22 cellular contexts compared by ENCODE assay signal in genomic region chr14:49659526-49660455, GRCh38. TPM values are rescaled to one million over a fixed set of nuclear protein-coding genes. Genes with fewer than 3 reads are reported as not detected.
DNase-seq lines count a peak whose midpoint lies in the region; ATAC-seq, FAIRE-seq and TF ChIP-seq lines count a peak whose summit lies in the region.
"Had no signal": no experiment of that assay in that cellular context is flagged by ENCODE, and none has a peak within 500 bp of the region (broad histone marks: within the 10 kb centered on the region; RNA-seq: fewer than 3 reads in every experiment).

No MANE protein-coding gene starts in this region.

- peaks cover 0 to 15% of the 10 kb centered on the region in 2 experiments; a peak in 1 of 5 replicates for H3K36me3 ChIP-seq in HepG2 (replicated peaks in 1 of 2; ENCODE audit: control insufficient read depth in 1 of 2, insufficient read depth in 2 of 2, low read length in 2 of 2)
- no peaks in the 10 kb centered on the region for H3K36me3 ChIP-seq in right lobe of liver
- no peaks in the 10 kb centered on the region for H3K36me3 ChIP-seq in PC-9 (ENCODE audit: low read depth)
- H3K36me3 ChIP-seq: adrenal gland, prostate gland, suprapubic skin had no signal

- H4K20me1 ChIP-seq in HepG2 (ENCODE audit: insufficient read depth, low read length) (no peaks in the 10 kb centered on the region), PC-9 (ENCODE audit: insufficient read depth) (0 out of 2 replicates have a peak, but pooled peaks cover 4% of the 10 kb centered on the region)
- H4K20me1 ChIP-seq: BLaER1 had no signal

- H2AFZ ChIP-seq in HepG2 (ENCODE audit: low read length) = no peak overlapping the region
- H2AFZ ChIP-seq in PC-9 = no peak overlapping the region

- BruUV-seq in HepG2 (replicated peaks; lab: Mats Ljungman, UMichigan) = no TSS peak
- no TSS peak for BruUV-seq in PC-9 (replicated peaks; lab: Mats Ljungman, UMichigan)

- H3K79me2 ChIP-seq in HepG2 (ENCODE audit: insufficient read depth, low read length) (no peaks in the 10 kb centered on the region), PC-9 (ENCODE audit: low read depth) (peaks cover 5% of the 10 kb centered on the region; the same call in 1 of the 2 replicates)

- 2% methylated on average over 2 of the region's 2 CpGs for WGBS in HepG2 (ENCODE audit: low lambda C conversion rate)
- WGBS in right lobe of liver (ENCODE audit: insufficient coverage, low coverage, low lambda C conversion rate, missing lambda C conversion rate) = 85% methylated on average over 2 of the region's 2 CpGs

- DNase-seq in HepG2 (ENCODE audit: low spot score) (peak; percentile 85), right lobe of liver (no peak), PC-9 (peak in 1 of 2 experiments; percentile 80), urothelium cell line (ENCODE audit: low spot score) (no peak), NCI-H2171 (lab: John Stamatoyannopoulos, UW) (no peak), HPDE6-E6E7 (ENCODE audit: extremely low spot score) (no peak)
- no peak for DNase-seq in stimulated activated naive CD4-positive, alpha-beta T cell (lab: John Stamatoyannopoulos, UW)
- DNase-seq: activated CD4-positive, alpha-beta T cell treated with anti-CD3 and anti-CD28 coated beads for 1 hour; activated CD8-positive, alpha-beta memory T cell treated with anti-CD3 and anti-CD28 coated beads for 24 hours; activated gamma-delta T cell treated with Interleukin-2 at 50 U/mL for 16 hours; activated T-cell treated with anti-CD3 and anti-CD28 coated beads, Interleukin-2, amount 50 U/mL, for 1 hour; adrenal gland; Caco-2; Kasumi-1; mesenchymal stem cell; NCI-H1694 treated with DMSO at 0.1 percent for 48 hours had no signal

- no peak for TF ChIP-seq CTCF in HepG2 (CRISPR knock-in tag; IDR thresholded peaks at IDR 0.05)
- no peak for TF ChIP-seq CTCF in right lobe of liver (IDR thresholded peaks at IDR 0.05)
- no peak for TF ChIP-seq CTCF in PC-9 (conservative IDR thresholded peaks at IDR 0.05)

- intact Hi-C loops in HepG2 (cut with micrococcal nuclease; ENCODE audit: unreplicated experiment) = no loop called here
- intact Hi-C loops in right lobe of liver (cut with DNase I) = no loop called here
- intact Hi-C loops in PC-9 (cut with micrococcal nuclease; ENCODE audit: unreplicated experiment) = no loop called here

- ATAC-seq in HepG2 (peak; percentile 97), right lobe of liver (no peak), esophagus mucosa (peak; percentile 63)

- H3K9me3 ChIP-seq in HepG2 (ENCODE audit: low read length) = no peaks in the 10 kb centered on the region
- no peaks in the 10 kb centered on the region for H3K9me3 ChIP-seq in right lobe of liver
- no peaks in the 10 kb centered on the region for H3K9me3 ChIP-seq in PC-9 (ENCODE audit: insufficient read depth, low read depth)
- H3K9me3 ChIP-seq: adrenal gland, BLaER1, Caco-2, HAP-1, prostate gland, suprapubic skin had no signal

- H3K27me3 ChIP-seq in HepG2 (ENCODE audit: control insufficient read depth in 1 of 2, insufficient read depth in 2 of 2, low read length in 2 of 2) (no peaks in the 10 kb centered on the region), right lobe of liver (no peaks in the 10 kb centered on the region), PC-9 (ENCODE audit: insufficient read depth, low read depth) (no peaks in the 10 kb centered on the region)
- H3K27me3 ChIP-seq: adrenal gland, BLaER1, suprapubic skin had no signal

- H3K9me2 ChIP-seq in PC-9 (ENCODE audit: insufficient read depth) = 0 out of 2 replicates have a peak, but pooled peaks cover 4% of the 10 kb centered on the region

- TF ChIP-seq POLR2A in HepG2 (IDR thresholded peaks at IDR 0.05; ENCODE audit: insufficient read depth in 1 of 2, low read depth in 2 of 2, low read length in 2 of 2) (no peak), right lobe of liver (IDR thresholded peaks at IDR 0.05) (no peak)

- H3K9ac ChIP-seq in HepG2 (ENCODE audit: insufficient read depth, low read depth, low read length) = no peak overlapping the region
- H3K9ac ChIP-seq: BLaER1 had no signal

- H3K4me1 ChIP-seq in HepG2 (ENCODE audit: insufficient read depth, low read length) (peaks cover 16% of the 10 kb centered on the region), right lobe of liver (no peaks in the 10 kb centered on the region), PC-9 (replicated peaks; ENCODE audit: insufficient read depth) (peaks cover 39% of the 10 kb centered on the region)
- H3K4me1 ChIP-seq: adrenal gland, BLaER1, Caco-2, HAP-1, prostate gland had no signal

- CTCF ChIA-PET in HepG2 (lab: Yijun Ruan, JAX; ENCODE audit: low intra/inter-chr PET ratio, low total read pairs) = no interaction called here
- CTCF ChIA-PET in PC-9 (lab: Charles Lee) = no interaction called here

- TF ChIP-seq EP300 in HepG2 (IDR thresholded peaks at IDR 0.05; ENCODE audit: low read depth in 2 of 2, low read length in 2 of 2) = peak in 1 of 2 experiments; percentile 63; a peak in 2 of 4 replicates
- no peak for TF ChIP-seq EP300 in HepG2 (CRISPR knock-in tag; IDR thresholded peaks at IDR 0.05; ENCODE audit: borderline replicate concordance)

- peaks cover 40% of the 10 kb centered on the region for H3F3A ChIP-seq in PC-9 (ENCODE audit: insufficient read depth, low read depth)

- no peak overlapping the region for H3K4me2 ChIP-seq in HepG2 (ENCODE audit: low read depth, low read length)
- peak overlapping the region; percentile 42 for H3K4me2 ChIP-seq in PC-9
- H3K4me2 ChIP-seq: BLaER1 had no signal

- FAIRE-seq in HepG2 (lab: Jason Lieb, UNC) (no peak), urothelium cell line (lab: Jason Lieb, UNC) (peak; percentile 91)
- FAIRE-seq: GM12892 had no signal

- in situ Hi-C loops in HepG2 (cut with HindIII; ENCODE audit: extremely low pct_ligation_motif_present, low pct_unique_long_range_greater_than_20kb) = no loop called here

- H3K27ac ChIP-seq in HepG2 (ENCODE audit: extremely low read length, insufficient read depth, low read length) = peak overlapping the region; percentile 64
- no peak overlapping the region for H3K27ac ChIP-seq in right lobe of liver
- H3K27ac ChIP-seq in PC-9 = peak overlapping the region; percentile 71
- H3K27ac ChIP-seq: adrenal gland, BLaER1, prostate gland, suprapubic skin had no signal

- POLR2A ChIA-PET in HepG2 (lab: Yijun Ruan, JAX) (interaction anchor here (1.1 kb wide), 1 partner anchor 192 kb away, joined by 3 read pairs; the partner anchor contains the start of gene NEMF), PC-9 (lab: Charles Lee; ENCODE audit: unreplicated experiment) (interaction anchor here (0.7 kb wide), 1 partner anchor 183 kb away, joined by 4 read pairs; no protein-coding TSS in a partner anchor)

- H3K4me3 ChIP-seq in HepG2 (replicated peaks in 1 of 3; ENCODE audit: insufficient read depth in 1 of 3, low read depth in 2 of 3, low read length in 3 of 3) (no peak overlapping the region), right lobe of liver (no peak overlapping the region), PC-9 (no peak overlapping the region)
- H3K4me3 ChIP-seq: adrenal gland, BLaER1, HAP-1, prostate gland, suprapubic skin had no signal

- TF ChIP-seq RAD21 in HepG2 (CRISPR knock-in tag; IDR thresholded peaks at IDR 0.05) = no peak

RNA-seq across cellular contexts. Expression of gene DNAAF2, which starts 24.7 kb away (rescaled TPM):
- total RNA-seq in HepG2 (2016; rRNA removed; fragmentation: Illumina TruSeq; extraction: Trizol) (13.6 and 17.9 TPM in 2 replicates), right lobe of liver (1 to 10 TPM; 2.6 to 9.7 (median 6.0) TPM), PC-9 (2021) (8.2 and 9.5 TPM in 2 replicates), esophagus mucosa (5.7 TPM)
- total RNA-seq in HepG2 (2016; cell fraction: cytosol; rRNA removed; fragmentation: Illumina TruSeq; extraction: Trizol; ENCODE audit: low read depth) = 4.8 and 5.7 TPM in 2 replicates
- 14.5 and 17.7 TPM in 2 replicates for total RNA-seq in HepG2 (2016; cell fraction: insoluble cytoplasmic fraction; rRNA removed; fragmentation: Illumina TruSeq; extraction: Trizol)
- 10.8 and 12.3 TPM in 2 replicates for total RNA-seq in HepG2 (2016; cell fraction: membrane; rRNA removed; fragmentation: Illumina TruSeq; extraction: Trizol)
- total RNA-seq in HepG2 (2016; cell fraction: nucleus; rRNA removed; fragmentation: Illumina TruSeq; extraction: Trizol) = 7.0 and 8.3 TPM in 2 replicates
- 6.1 TPM in 2 replicates for polyA plus RNA-seq in HepG2 (2011; rRNA removed)
- 4.9 and 5.2 TPM in 2 replicates for polyA plus RNA-seq in HepG2 (2011; cell fraction: cytosol; rRNA removed)
- polyA plus RNA-seq in HepG2 (2011; cell fraction: nucleus; rRNA removed) = 2.5 and 2.7 TPM in 2 replicates
- 7.4 and 8.1 TPM in 2 replicates for polyA plus RNA-seq in HepG2 (2012)
- polyA plus RNA-seq in HepG2 (2016; cell fraction: cytosol; fragmentation: Illumina TruSeq; extraction: Trizol; ENCODE audit: low read depth) = 3.3 and 4.7 TPM in 2 replicates
- polyA plus RNA-seq in HepG2 (2016; cell fraction: insoluble cytoplasmic fraction; fragmentation: Illumina TruSeq; extraction: Trizol; ENCODE audit: low read depth) = 17.1 and 19.1 TPM in 2 replicates
- 7.1 and 7.4 TPM in 2 replicates for polyA plus RNA-seq in HepG2 (2016; cell fraction: membrane; fragmentation: Illumina TruSeq; extraction: Trizol; ENCODE audit: low read depth)
- polyA plus RNA-seq in HepG2 (2016; cell fraction: nucleus; fragmentation: Illumina TruSeq; extraction: Trizol; ENCODE audit: insufficient read depth, low read depth) = 9.5 and 10.7 TPM in 2 replicates
- polyA minus RNA-seq in HepG2 (2011; rRNA and poly(A)+ RNA removed; ENCODE audit: low replicate concordance) = 2.7 and 3.1 TPM in 2 replicates
- 3.6 and 4.2 TPM in 2 replicates for polyA minus RNA-seq in HepG2 (2011; cell fraction: cytosol; rRNA and poly(A)+ RNA removed)
- 3.1 and 4.5 TPM in 2 replicates for polyA minus RNA-seq in HepG2 (2011; cell fraction: nucleus; rRNA and poly(A)+ RNA removed)

RNA-seq across cellular contexts. Expression of gene POLE2, which starts 28.2 kb away (rescaled TPM):
- 37.0 and 41.3 TPM in 2 replicates for total RNA-seq in HepG2 (2016; rRNA removed; fragmentation: Illumina TruSeq; extraction: Trizol)
- total RNA-seq in HepG2 (2016; cell fraction: cytosol; rRNA removed; fragmentation: Illumina TruSeq; extraction: Trizol; ENCODE audit: low read depth) = 31.1 and 31.4 TPM in 2 replicates
- 40.2 and 40.4 TPM in 2 replicates for total RNA-seq in HepG2 (2016; cell fraction: insoluble cytoplasmic fraction; rRNA removed; fragmentation: Illumina TruSeq; extraction: Trizol)
- 17.9 and 20.6 TPM in 2 replicates for total RNA-seq in HepG2 (2016; cell fraction: membrane; rRNA removed; fragmentation: Illumina TruSeq; extraction: Trizol)
- 36.9 and 37.3 TPM in 2 replicates for total RNA-seq in HepG2 (2016; cell fraction: nucleus; rRNA removed; fragmentation: Illumina TruSeq; extraction: Trizol)
- polyA plus RNA-seq in HepG2 (2011; rRNA removed) = 9.7 and 16.6 TPM in 2 replicates
- 5.1 and 5.5 TPM in 2 replicates for polyA plus RNA-seq in HepG2 (2011; cell fraction: cytosol; rRNA removed)
- 15.5 and 19.0 TPM in 2 replicates for polyA plus RNA-seq in HepG2 (2011; cell fraction: nucleus; rRNA removed)
- polyA plus RNA-seq in HepG2 (2012) = 2.3 and 8.2 TPM in 2 replicates
- 5.4 and 6.7 TPM in 2 replicates for polyA plus RNA-seq in HepG2 (2016; cell fraction: cytosol; fragmentation: Illumina TruSeq; extraction: Trizol; ENCODE audit: low read depth)
- polyA plus RNA-seq in HepG2 (2016; cell fraction: insoluble cytoplasmic fraction; fragmentation: Illumina TruSeq; extraction: Trizol; ENCODE audit: low read depth) = 33.0 and 34.7 TPM in 2 replicates
- polyA plus RNA-seq in HepG2 (2016; cell fraction: membrane; fragmentation: Illumina TruSeq; extraction: Trizol; ENCODE audit: low read depth) = 10.3 and 12.0 TPM in 2 replicates
- 38.0 and 42.8 TPM in 2 replicates for polyA plus RNA-seq in HepG2 (2016; cell fraction: nucleus; fragmentation: Illumina TruSeq; extraction: Trizol; ENCODE audit: insufficient read depth, low read depth)
- polyA minus RNA-seq in HepG2 (2011; rRNA and poly(A)+ RNA removed; ENCODE audit: low replicate concordance) = 11.9 and 26.9 TPM in 2 replicates
- 2.1 and 2.3 TPM in 2 replicates for polyA minus RNA-seq in HepG2 (2011; cell fraction: cytosol; rRNA and poly(A)+ RNA removed)
- polyA minus RNA-seq in HepG2 (2011; cell fraction: nucleus; rRNA and poly(A)+ RNA removed) = 12.2 and 24.7 TPM in 2 replicates
- total RNA-seq in right lobe of liver = 1 to 10 TPM in 5 of 6 experiments, under 1 TPM in 1; 0.73 to 9.0 (median 4.2) TPM
- 10.2 and 11.5 TPM in 2 replicates for total RNA-seq in PC-9 (2021)
- 7.2 TPM for total RNA-seq in esophagus mucosa

RNA-seq across cellular contexts. Expression of gene KLHDC1, which starts 33.1 kb away (rescaled TPM):
- total RNA-seq in HepG2 (2016; rRNA removed; fragmentation: Illumina TruSeq; extraction: Trizol) (0.11 TPM in 1 of 2 replicates, not detected in the other), right lobe of liver (1 to 10 TPM; 1.1 to 3.4 (median 2.1) TPM), PC-9 (2021) (1.2 and 3.8 TPM in 2 replicates), esophagus mucosa (1.5 TPM)
- 0.61 and 0.62 TPM in 2 replicates for total RNA-seq in HepG2 (2016; cell fraction: cytosol; rRNA removed; fragmentation: Illumina TruSeq; extraction: Trizol; ENCODE audit: low read depth)
- total RNA-seq in HepG2 (2016; cell fraction: insoluble cytoplasmic fraction; rRNA removed; fragmentation: Illumina TruSeq; extraction: Trizol) = 0.15 and 0.31 TPM in 2 replicates
- total RNA-seq in HepG2 (2016; cell fraction: membrane; rRNA removed; fragmentation: Illumina TruSeq; extraction: Trizol) = 0.52 TPM in 1 of 2 replicates, not detected in the other
- not detected in 2 replicates for total RNA-seq in HepG2 (2016; cell fraction: nucleus; rRNA removed; fragmentation: Illumina TruSeq; extraction: Trizol)
- polyA plus RNA-seq in HepG2 (2011; rRNA removed) = 0.08 TPM in 1 of 2 replicates, not detected in the other
- polyA plus RNA-seq in HepG2 (2011; cell fraction: cytosol; rRNA removed) = 0.12 TPM in 1 of 2 replicates, not detected in the other
- 0.09 TPM in 1 of 2 replicates, not detected in the other for polyA plus RNA-seq in HepG2 (2011; cell fraction: nucleus; rRNA removed)
- 0.16 and 0.19 TPM in 2 replicates for polyA plus RNA-seq in HepG2 (2012)
- 0.31 TPM in 1 of 2 replicates, not detected in the other for polyA plus RNA-seq in HepG2 (2016; cell fraction: cytosol; fragmentation: Illumina TruSeq; extraction: Trizol; ENCODE audit: low read depth)
- not detected in 2 replicates for polyA plus RNA-seq in HepG2 (2016; cell fraction: insoluble cytoplasmic fraction; fragmentation: Illumina TruSeq; extraction: Trizol; ENCODE audit: low read depth)
- not detected in 2 replicates for polyA plus RNA-seq in HepG2 (2016; cell fraction: membrane; fragmentation: Illumina TruSeq; extraction: Trizol; ENCODE audit: low read depth)
- not detected in 2 replicates for polyA plus RNA-seq in HepG2 (2016; cell fraction: nucleus; fragmentation: Illumina TruSeq; extraction: Trizol; ENCODE audit: insufficient read depth, low read depth)
- polyA minus RNA-seq in HepG2 (2011; rRNA and poly(A)+ RNA removed; ENCODE audit: low replicate concordance) = not detected in 2 replicates
- polyA minus RNA-seq in HepG2 (2011; cell fraction: cytosol; rRNA and poly(A)+ RNA removed) = not detected in 2 replicates
- 0.52 TPM in 1 of 2 replicates, not detected in the other for polyA minus RNA-seq in HepG2 (2011; cell fraction: nucleus; rRNA and poly(A)+ RNA removed)

RNA-seq across cellular contexts. Expression of gene MGAT2, which starts 39.2 kb away (rescaled TPM):
- 47.2 and 51.9 TPM in 2 replicates for total RNA-seq in HepG2 (2016; rRNA removed; fragmentation: Illumina TruSeq; extraction: Trizol)
- total RNA-seq in HepG2 (2016; cell fraction: cytosol; rRNA removed; fragmentation: Illumina TruSeq; extraction: Trizol; ENCODE audit: low read depth) = 11.1 and 14.0 TPM in 2 replicates
- 50.9 and 51.9 TPM in 2 replicates for total RNA-seq in HepG2 (2016; cell fraction: insoluble cytoplasmic fraction; rRNA removed; fragmentation: Illumina TruSeq; extraction: Trizol)
- 47.8 and 48.8 TPM in 2 replicates for total RNA-seq in HepG2 (2016; cell fraction: membrane; rRNA removed; fragmentation: Illumina TruSeq; extraction: Trizol)
- 35.6 and 35.7 TPM in 2 replicates for total RNA-seq in HepG2 (2016; cell fraction: nucleus; rRNA removed; fragmentation: Illumina TruSeq; extraction: Trizol)
- polyA plus RNA-seq in HepG2 (2011; rRNA removed) = 12.4 and 12.9 TPM in 2 replicates
- polyA plus RNA-seq in HepG2 (2011; cell fraction: cytosol; rRNA removed) = 11.6 and 13.5 TPM in 2 replicates
- polyA plus RNA-seq in HepG2 (2011; cell fraction: nucleus; rRNA removed) = 4.6 and 5.3 TPM in 2 replicates
- 4.2 and 5.5 TPM in 2 replicates for polyA plus RNA-seq in HepG2 (2012)
- 9.6 and 11.4 TPM in 2 replicates for polyA plus RNA-seq in HepG2 (2016; cell fraction: cytosol; fragmentation: Illumina TruSeq; extraction: Trizol; ENCODE audit: low read depth)
- polyA plus RNA-seq in HepG2 (2016; cell fraction: insoluble cytoplasmic fraction; fragmentation: Illumina TruSeq; extraction: Trizol; ENCODE audit: low read depth) = 42.7 and 53.6 TPM in 2 replicates
- 30.4 and 34.7 TPM in 2 replicates for polyA plus RNA-seq in HepG2 (2016; cell fraction: membrane; fragmentation: Illumina TruSeq; extraction: Trizol; ENCODE audit: low read depth)
- 41.5 and 42.4 TPM in 2 replicates for polyA plus RNA-seq in HepG2 (2016; cell fraction: nucleus; fragmentation: Illumina TruSeq; extraction: Trizol; ENCODE audit: insufficient read depth, low read depth)
- 13.7 and 21.0 TPM in 2 replicates for polyA minus RNA-seq in HepG2 (2011; rRNA and poly(A)+ RNA removed; ENCODE audit: low replicate concordance)
- 14.9 and 15.9 TPM in 2 replicates for polyA minus RNA-seq in HepG2 (2011; cell fraction: cytosol; rRNA and poly(A)+ RNA removed)
- polyA minus RNA-seq in HepG2 (2011; cell fraction: nucleus; rRNA and poly(A)+ RNA removed) = 10.3 and 10.8 TPM in 2 replicates
- total RNA-seq in right lobe of liver = 10 to 100 TPM; 26.1 to 37.0 (median 30.5) TPM
- 18.9 and 22.0 TPM in 2 replicates for total RNA-seq in PC-9 (2021)
- total RNA-seq in esophagus mucosa = 15.1 TPM

RNA-seq across cellular contexts. Expression of gene RPL36AL, which starts 39.4 kb away (rescaled TPM):
- total RNA-seq in HepG2 (2016; rRNA removed; fragmentation: Illumina TruSeq; extraction: Trizol) = 294 and 383 TPM in 2 replicates
- total RNA-seq in HepG2 (2016; cell fraction: cytosol; rRNA removed; fragmentation: Illumina TruSeq; extraction: Trizol; ENCODE audit: low read depth) = 88.6 and 90.1 TPM in 2 replicates
- total RNA-seq in HepG2 (2016; cell fraction: insoluble cytoplasmic fraction; rRNA removed; fragmentation: Illumina TruSeq; extraction: Trizol) = 283 and 392 TPM in 2 replicates
- total RNA-seq in HepG2 (2016; cell fraction: membrane; rRNA removed; fragmentation: Illumina TruSeq; extraction: Trizol) = 101 and 102 TPM in 2 replicates
- total RNA-seq in HepG2 (2016; cell fraction: nucleus; rRNA removed; fragmentation: Illumina TruSeq; extraction: Trizol) = 94.7 and 104 TPM in 2 replicates
- polyA plus RNA-seq in HepG2 (2011; rRNA removed) = 84.2 and 90.0 TPM in 2 replicates
- 86.6 and 126 TPM in 2 replicates for polyA plus RNA-seq in HepG2 (2011; cell fraction: cytosol; rRNA removed)
- 25.3 and 33.1 TPM in 2 replicates for polyA plus RNA-seq in HepG2 (2011; cell fraction: nucleus; rRNA removed)
- polyA plus RNA-seq in HepG2 (2012) = 175 and 257 TPM in 2 replicates
- polyA plus RNA-seq in HepG2 (2016; cell fraction: cytosol; fragmentation: Illumina TruSeq; extraction: Trizol; ENCODE audit: low read depth) = 98.6 and 103 TPM in 2 replicates
- polyA plus RNA-seq in HepG2 (2016; cell fraction: insoluble cytoplasmic fraction; fragmentation: Illumina TruSeq; extraction: Trizol; ENCODE audit: low read depth) = 442 and 461 TPM in 2 replicates
- polyA plus RNA-seq in HepG2 (2016; cell fraction: membrane; fragmentation: Illumina TruSeq; extraction: Trizol; ENCODE audit: low read depth) = 108 and 109 TPM in 2 replicates
- 176 and 178 TPM in 2 replicates for polyA plus RNA-seq in HepG2 (2016; cell fraction: nucleus; fragmentation: Illumina TruSeq; extraction: Trizol; ENCODE audit: insufficient read depth, low read depth)
- 4.9 and 21.4 TPM in 2 replicates for polyA minus RNA-seq in HepG2 (2011; rRNA and poly(A)+ RNA removed; ENCODE audit: low replicate concordance)
- polyA minus RNA-seq in HepG2 (2011; cell fraction: cytosol; rRNA and poly(A)+ RNA removed) = 35.3 and 38.6 TPM in 2 replicates
- 19.6 and 28.7 TPM in 2 replicates for polyA minus RNA-seq in HepG2 (2011; cell fraction: nucleus; rRNA and poly(A)+ RNA removed)
- 100 to 1,000 TPM in 2 of 6 experiments, 10 to 100 TPM in 4; 67.4 to 157 (median 82.7) TPM for total RNA-seq in right lobe of liver
- 120 and 151 TPM in 2 replicates for total RNA-seq in PC-9 (2021)
- 129 TPM for total RNA-seq in esophagus mucosa

Comparison
In these comparisons a context has a peak if more than half of its experiments do, and no peak if none do; other contexts are left out.
1. ATAC-seq: peak in HepG2 (single experiment) and esophagus mucosa (single experiment); none in right lobe of liver (0 of 4).
2. H3K27ac ChIP-seq: peak in HepG2 (single experiment) and PC-9 (single experiment); none in right lobe of liver (0 of 3).